ENCODE assay signal across 22 cellular contexts in the genomic region with DNA sequence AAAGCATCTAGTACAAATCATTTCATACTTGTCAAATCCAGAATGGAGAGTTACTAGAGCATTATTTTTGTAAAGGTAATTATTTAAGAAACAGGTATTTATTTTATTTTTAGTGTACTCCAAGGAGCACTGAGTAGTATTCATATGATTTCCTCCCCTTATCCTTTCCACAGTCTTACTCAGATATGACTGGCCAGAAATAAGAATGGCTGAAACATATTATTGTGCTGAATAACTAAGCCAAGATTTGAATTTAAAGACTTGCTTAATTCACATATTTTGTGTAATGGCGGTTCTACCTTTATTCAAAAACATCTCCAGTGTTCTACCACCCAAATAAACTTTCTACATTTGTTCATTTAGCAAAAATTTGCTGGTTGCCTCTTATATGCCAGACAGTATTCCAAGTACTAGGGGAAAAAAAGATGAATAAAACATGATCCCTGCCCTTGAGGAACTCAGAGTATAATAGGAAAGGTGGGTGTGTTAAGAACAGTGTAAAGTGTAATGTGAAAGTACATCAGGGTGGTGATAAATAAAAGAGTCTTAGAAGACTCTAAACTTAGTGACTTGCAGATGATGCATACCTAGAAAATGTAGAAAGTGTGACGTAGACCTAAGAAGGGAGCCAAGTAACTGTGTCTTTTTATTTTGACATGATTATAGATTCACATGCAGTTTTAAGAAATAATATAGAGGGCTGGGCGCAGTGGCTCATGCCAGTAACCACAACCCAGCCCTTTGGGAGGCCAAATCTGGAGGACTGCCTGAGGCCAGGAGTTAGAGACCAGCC.
DNase-seq lines count a peak whose midpoint lies in the region; ATAC-seq, FAIRE-seq and TF ChIP-seq lines count a peak whose summit lies in the region.
"Had no signal": no experiment of that assay in that cellular context is flagged by ENCODE, and none has a peak within 500 bp of the region (broad histone marks: within the 10 kb centered on the region; RNA-seq: fewer than 3 reads in every experiment).

No MANE protein-coding gene starts in this region.

- ATAC-seq in GM21367 (IDR thresholded peaks at IDR 0.05; ENCODE audit: unreplicated experiment): no peak
- ATAC-seq: activated CD8-positive, alpha-beta memory T cell treated with anti-CD3 and anti-CD28 coated beads, Interleukin-2, amount 10 ng/mL, durations not matched to agents 7 days and 5 days; body of pancreas; left colon; Panc1; sciatic nerve had no signal

- H3K4me3 ChIP-seq in SU-DHL-6 (ENCODE audit: insufficient read depth, low read length, poor library complexity, severe bottlenecking) (no peak overlapping the region), skeletal muscle satellite cell (ENCODE audit: low read length) (no peak overlapping the region)
- H3K4me3 ChIP-seq: body of pancreas, dorsolateral prefrontal cortex, neural progenitor cell, testis had no signal

- peaks cover 7% of the 10 kb centered on the region for H3K4me1 ChIP-seq in skeletal muscle satellite cell (ENCODE audit: control insufficient read depth, insufficient read depth, low read length)
- H3K4me1 ChIP-seq: body of pancreas, neural progenitor cell, testis had no signal

- TF ChIP-seq CTCF in SU-DHL-6 (IDR thresholded peaks at IDR 0.05; ENCODE audit: insufficient read depth, low read length, poor library complexity, severe bottlenecking): no peak

- no peak overlapping the region for H3K9ac ChIP-seq in SU-DHL-6 (ENCODE audit: low read length)
- H3K9ac ChIP-seq in skeletal muscle satellite cell (ENCODE audit: low read depth, low read length): peak overlapping the region; percentile 48
- H3K9ac ChIP-seq: neural progenitor cell had no signal

- peaks cover 44% of the 10 kb centered on the region for H3K79me2 ChIP-seq in SU-DHL-6 (ENCODE audit: insufficient read depth, low read length)

- peak overlapping the region; percentile 2; the same call in 1 of the 2 replicates for H3K27ac ChIP-seq in SU-DHL-6 (ENCODE audit: low read depth, low read length)
- H3K27ac ChIP-seq in epithelial cell of prostate: peak overlapping the region; percentile 56
- H3K27ac ChIP-seq: body of pancreas, dorsolateral prefrontal cortex, neural progenitor cell, testis had no signal

- peaks cover 52% of the 10 kb centered on the region for H3F3A ChIP-seq in SU-DHL-6 (ENCODE audit: insufficient read depth)

- DNase-seq in H54 (ENCODE audit: insufficient read length, low spot score): peak; percentile 5
- no peak for DNase-seq in epithelial cell of prostate (ENCODE audit: low read depth, low spot score)
- DNase-seq in stimulated activated CD4-positive, alpha-beta T cell treated with anti-CD3 and anti-CD28 coated beads, Interleukin-4, amount 100 ng/mL, for 24 hours: no peak
- no peak for DNase-seq in NK-92 (lab: John Stamatoyannopoulos, UW; ENCODE audit: unreplicated experiment)
- DNase-seq: activated CD4-positive, CD25-positive, alpha-beta regulatory T cell; activated CD8-positive, alpha-beta memory T cell treated with anti-CD3 and anti-CD28 coated beads, Interleukin-2, amount 10 ng/mL, durations not matched to agents 7 days and 5 days; activated effector memory CD4-positive, alpha-beta T cell treated with Interleukin-2 at 50 U/mL for 16 hours; body of pancreas; CD4-positive, alpha-beta T cell; DMS79 treated with DMSO at 0.1 percent for 48 hours; dorsolateral prefrontal cortex; left colon; NCI-H1092 treated with DMSO at 0.1 percent for 48 hours; NCI-H2107; stimulated activated CD4-positive, alpha-beta T cell treated with anti-CD3 and anti-CD28 coated beads, Interleukin-2, amount 100 ng/mL, for 48 hours; testis had no signal

- H3K27me3 ChIP-seq in SU-DHL-6 (ENCODE audit: low read length) (no peaks in the 10 kb centered on the region), skeletal muscle satellite cell (ENCODE audit: control insufficient read depth, insufficient read depth, low read length) (no peaks in the 10 kb centered on the region)
- H3K27me3 ChIP-seq: body of pancreas, dorsolateral prefrontal cortex, neural progenitor cell, testis had no signal

- H3K4me2 ChIP-seq in SU-DHL-6 (ENCODE audit: low read depth, low read length, poor library complexity, severe bottlenecking) (no peak overlapping the region), skeletal muscle satellite cell (ENCODE audit: low read length) (peak overlapping the region; percentile 28)
- H3K4me2 ChIP-seq: neural progenitor cell had no signal

- no peaks in the 10 kb centered on the region for H3K9me3 ChIP-seq in SU-DHL-6 (ENCODE audit: insufficient read depth, low read length)
- no peaks in the 10 kb centered on the region for H3K9me3 ChIP-seq in skeletal muscle satellite cell (replicated peaks; ENCODE audit: low read length)
- H3K9me3 ChIP-seq: body of pancreas, testis had no signal

- no peaks in the 10 kb centered on the region for H4K20me1 ChIP-seq in SU-DHL-6 (ENCODE audit: low read depth, low read length)

- TF ChIP-seq POLR2A in H54 (IDR thresholded peaks at IDR 0.05; ENCODE audit: low read depth, low read length): no peak

- peaks cover 83% of the 10 kb centered on the region for H3K36me3 ChIP-seq in SU-DHL-6 (ENCODE audit: low read length)
- peaks cover under 1% of the 10 kb centered on the region for H3K36me3 ChIP-seq in skeletal muscle satellite cell (ENCODE audit: insufficient read depth, low read length)
- H3K36me3 ChIP-seq: neural progenitor cell had no signal

- H2AFZ ChIP-seq in SU-DHL-6 (ENCODE audit: low read depth, low read length, severe bottlenecking): no peak overlapping the region
- H2AFZ ChIP-seq: neural progenitor cell had no signal

- H3K9me2 ChIP-seq in SU-DHL-6 (replicated peaks; ENCODE audit: insufficient read depth, low read length): no peaks in the 10 kb centered on the region

- FAIRE-seq in H54 (lab: Jason Lieb, UNC): peak; percentile 84
